ENCODE assay signal across 8 cellular contexts in the genomic region with DNA sequence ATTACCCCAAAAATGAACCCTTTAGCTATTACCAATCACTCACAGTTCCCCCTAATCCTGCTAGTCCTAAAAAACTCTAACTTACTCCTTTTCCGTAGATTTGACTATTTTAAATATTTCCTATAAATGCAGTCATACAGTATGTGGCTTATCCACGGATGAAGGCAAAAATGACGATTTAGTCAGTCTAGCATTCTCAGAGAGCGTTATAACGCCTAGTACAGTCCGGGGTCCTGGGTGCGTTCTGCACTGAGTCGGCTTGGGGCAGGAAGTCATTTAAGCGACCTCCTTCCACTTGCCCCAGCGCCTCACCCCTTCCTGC. TPM values are rescaled to one million over a fixed set of nuclear protein-coding genes. Genes with fewer than 3 reads are reported as not detected.
A peak's percentile ranks its signal among the peaks of the same experiment; 100 is the strongest.
DNase-seq lines count a peak whose midpoint lies in the region; ATAC-seq and TF ChIP-seq lines count a peak whose summit lies in the region.

No MANE protein-coding gene starts in this region.

- H3K27me3 Mint-ChIP-seq in brain, result peaks cover 11% of the 10 kb centered on the region

- peaks cover 33% of the 10 kb centered on the region for H3K4me1 Mint-ChIP-seq in brain

- peaks cover 52% of the 10 kb centered on the region for H3K36me3 Mint-ChIP-seq in brain

- H3K36me3 ChIP-seq in muscle layer of duodenum (ENCODE audit: control insufficient read depth in 1 of 2, insufficient read depth in 2 of 2, low read length in 2 of 2), result peaks cover 0 to 21% of the 10 kb centered on the region in 2 donors

- TF ChIP-seq POLR2A in GM15510 (IDR thresholded peaks at IDR 0.05; ENCODE audit: borderline replicate concordance, extremely low read depth, insufficient read length), result peak; percentile 60

- peak overlapping the region; percentile 94 to 99 (median 98) for H3K27ac Mint-ChIP-seq in brain

- no peaks in the 10 kb centered on the region for H3K9me3 ChIP-seq in muscle layer of duodenum (ENCODE audit: control insufficient read depth in 1 of 2, low read length in 2 of 2)

- peak overlapping the region; percentile 94 for H3K27ac ChIP-seq in muscle layer of duodenum (ENCODE audit: low read length)

- H3K4me1 ChIP-seq in muscle layer of duodenum (ENCODE audit: control insufficient read depth in 1 of 2, insufficient read depth in 2 of 2, low read length in 2 of 2), result peaks cover 3 to 10% of the 10 kb centered on the region in 2 donors

- TF ChIP-seq CTCF in brain (conservative IDR thresholded peaks at IDR 0.05), result no peak

- peak overlapping the region; percentile 94 to 96 for H3K4me3 ChIP-seq in muscle layer of duodenum (ENCODE audit: low read depth in 1 of 2, low read length in 2 of 2)

- H3K9me3 Mint-ChIP-seq in brain, result peaks cover 0 to 24% (median 8%) of the 10 kb centered on the region in 5 experiments

- H3K4me3 Mint-ChIP-seq in brain, result peak overlapping the region; percentile 96 to 100 (median 97)

- DNase-seq in DMS53 treated with DMSO at 0.1 percent for 48 hours (lab: John Stamatoyannopoulos, UW; ENCODE audit: unreplicated experiment) (no peak), epidermal melanocyte (ENCODE audit: insufficient read length, low spot score) (no peak), HPDE6-E6E7 (ENCODE audit: extremely low spot score) (no peak), hypothalamus (lab: John Stamatoyannopoulos, UW) (no peak)

- no peaks in the 10 kb centered on the region for H3K27me3 ChIP-seq in muscle layer of duodenum (ENCODE audit: low read depth, low read length)

- peak; percentile 74 for ATAC-seq in HG03280 (IDR thresholded peaks at IDR 0.05; ENCODE audit: unreplicated experiment)

RNA-seq across cellular contexts. Expression of gene ZNF383, which starts 0.5 kb away (rescaled TPM):
- 3.2 TPM for polyA plus RNA-seq in brain (ENCODE audit: insufficient read depth, low read depth, low replicate concordance)

RNA-seq across cellular contexts. Expression of gene ZNF585B, which starts 7.2 kb away (rescaled TPM):
- 6.8 TPM for polyA plus RNA-seq in brain (ENCODE audit: insufficient read depth, low read depth, low replicate concordance)

RNA-seq across cellular contexts. Expression of gene ZNF585A, which starts 45.0 kb away (rescaled TPM):
- 6.5 TPM for polyA plus RNA-seq in brain (ENCODE audit: insufficient read depth, low read depth, low replicate concordance)
